In genomic region chr1:156498447-156499193, GRCh38 we compare ENCODE assay signal across 8 cellular contexts. TPM values are rescaled to one million over a fixed set of nuclear protein-coding genes. Genes with fewer than 3 reads are reported as not detected.
A peak's percentile ranks its signal among the peaks of the same experiment; 100 is the strongest.
DNase-seq lines count a peak whose midpoint lies in the region; ATAC-seq and TF ChIP-seq lines count a peak whose summit lies in the region.

No MANE protein-coding gene starts in this region.

- H3K36me3 Mint-ChIP-seq in stimulated activated effector memory CD8-positive, alpha-beta T cell treated with anti-CD3 and anti-CD28 coated beads, Interleukin-12 subunit alpha, Interleukin-12 subunit beta, amount 100 ng/mL, for 72 hours, result peaks cover 64% of the 10 kb centered on the region

- DNase-seq in A673 (ENCODE audit: low spot score) (no peak), HT1080 (ENCODE audit: low read depth) (peak; percentile 71), ascending aorta (ENCODE audit: low spot score in 2 of 2) (peak in 1 of 2 donors; percentile 73), SKM-1 (lab: John Stamatoyannopoulos, UW; ENCODE audit: unreplicated experiment) (no peak), NCI-H128 (lab: John Stamatoyannopoulos, UW; ENCODE audit: unreplicated experiment) (no peak)
- peak in 1 of 2 donors; percentile 53 for DNase-seq in stimulated activated effector memory CD8-positive, alpha-beta T cell treated with anti-CD3 and anti-CD28 coated beads, Interleukin-12 subunit alpha, Interleukin-12 subunit beta, amount 100 ng/mL, for 72 hours (ENCODE audit: low spot score in 2 of 2)

- H3K9ac ChIP-seq in iPS-20b (ENCODE audit: low read depth, low read length), result peak overlapping the region; percentile 54; the same call in 1 of the 2 replicates

- POLR2A ChIA-PET in A673 (lab: Charles Lee; ENCODE audit: low non-redundant PET), result no interaction called here

- H3K9me3 ChIP-seq in A673 (ENCODE audit: low read depth, low read length, poor library complexity, severe bottlenecking) (no peaks in the 10 kb centered on the region), ascending aorta (no peaks in the 10 kb centered on the region), iPS-20b (ENCODE audit: insufficient read depth, low read depth, low read length) (no peaks in the 10 kb centered on the region)

- peak overlapping the region; percentile 85 for H3K4me3 Mint-ChIP-seq in stimulated activated effector memory CD8-positive, alpha-beta T cell treated with anti-CD3 and anti-CD28 coated beads, Interleukin-12 subunit alpha, Interleukin-12 subunit beta, amount 100 ng/mL, for 72 hours

- peaks cover 49% of the 10 kb centered on the region for H3K4me1 ChIP-seq in A673 (ENCODE audit: insufficient read depth, low read length, poor library complexity, severe bottlenecking)
- peaks cover 39 to 68% of the 10 kb centered on the region in 2 donors for H3K4me1 ChIP-seq in ascending aorta
- peaks cover 33% of the 10 kb centered on the region for H3K4me1 ChIP-seq in iPS-20b (ENCODE audit: insufficient read depth, low read length)

- peak overlapping the region; percentile 98 for H3K4me3 ChIP-seq in A673 (ENCODE audit: low read depth, low read length, poor library complexity, severe bottlenecking)
- H3K4me3 ChIP-seq in ascending aorta, result peak overlapping the region; percentile 86 to 100
- H3K4me3 ChIP-seq in iPS-20b (ENCODE audit: low read length), result peak overlapping the region; percentile 87

- peaks cover 82% of the 10 kb centered on the region for H3K4me1 Mint-ChIP-seq in stimulated activated effector memory CD8-positive, alpha-beta T cell treated with anti-CD3 and anti-CD28 coated beads, Interleukin-12 subunit alpha, Interleukin-12 subunit beta, amount 100 ng/mL, for 72 hours

- CTCF ChIA-PET in A673 (lab: Charles Lee), result interaction anchor here (3.2 kb wide), 1 partner anchor 18 kb away, joined by 28 read pairs; no protein-coding TSS in a partner anchor

- intact Hi-C loops in A673 (cut with micrococcal nuclease; ENCODE audit: unreplicated experiment) (no loop called here), ascending aorta (cut with DNase I) (loop anchor here (1.0 kb wide), 1 partner anchor 18 kb away; no protein-coding TSS in a partner anchor)

- BruUV-seq in A673 (replicated peaks; lab: Mats Ljungman, UMichigan), result no TSS peak

- no peak for TF ChIP-seq CTCF in A673 (conservative IDR thresholded peaks at IDR 0.05; ENCODE audit: low read depth, low read length)
- TF ChIP-seq CTCF in ascending aorta (IDR thresholded peaks at IDR 0.05), result no peak

- H3K27ac Mint-ChIP-seq in stimulated activated effector memory CD8-positive, alpha-beta T cell treated with anti-CD3 and anti-CD28 coated beads, Interleukin-12 subunit alpha, Interleukin-12 subunit beta, amount 100 ng/mL, for 72 hours, result peak overlapping the region; percentile 99

- H3K27me3 ChIP-seq in A673 (replicated peaks; ENCODE audit: insufficient read depth, low read depth, low read length, poor library complexity) (no peaks in the 10 kb centered on the region), ascending aorta (no peaks in the 10 kb centered on the region), iPS-20b (ENCODE audit: insufficient read depth, low read length) (no peaks in the 10 kb centered on the region; the same call in 1 of the 2 replicates)

- no peaks in the 10 kb centered on the region for H3K9me3 Mint-ChIP-seq in stimulated activated effector memory CD8-positive, alpha-beta T cell treated with anti-CD3 and anti-CD28 coated beads, Interleukin-12 subunit alpha, Interleukin-12 subunit beta, amount 100 ng/mL, for 72 hours

- H3K36me3 ChIP-seq in A673 (ENCODE audit: insufficient read depth, low read length, poor library complexity, severe bottlenecking) (no peaks in the 10 kb centered on the region), ascending aorta (peaks cover 0 to 14% of the 10 kb centered on the region in 2 donors), iPS-20b (ENCODE audit: insufficient read depth, low read depth, low read length) (no peaks in the 10 kb centered on the region)

- no peak for ATAC-seq in stimulated activated effector memory CD8-positive, alpha-beta T cell treated with anti-CD3 and anti-CD28 coated beads, Interleukin-12 subunit alpha, Interleukin-12 subunit beta, amount 100 ng/mL, for 72 hours
- ATAC-seq in HG03025 (IDR thresholded peaks at IDR 0.05; ENCODE audit: low FRiP score, unreplicated experiment), result no peak

- peak overlapping the region; percentile 31 for H3K27ac ChIP-seq in A673 (ENCODE audit: low read depth, low read length, poor library complexity, severe bottlenecking)
- H3K27ac ChIP-seq in ascending aorta, result peak overlapping the region; percentile 99 to 100
- no peak overlapping the region for H3K27ac ChIP-seq in iPS-20b (ENCODE audit: low read length)

RNA-seq across cellular contexts. Expression of gene MEF2D, which starts 2.0 kb away (rescaled TPM):
- total RNA-seq in A673 (2021) (18.3 and 21.8 TPM in 2 replicates), ascending aorta (106 TPM)
- 21.6 and 27.9 TPM in 2 replicates for total RNA-seq in HT1080 (2014; rRNA removed; shearing (Covaris generic))
- 58.1 and 61.9 TPM in 2 replicates for polyA plus RNA-seq in HT1080 (2015; cell fraction: cytosol; rRNA removed)
- 72.6 and 75.6 TPM in 2 replicates for polyA plus RNA-seq in HT1080 (2015; cell fraction: nucleus; rRNA removed)
